1 cellular context compared by ENCODE assay signal in the genomic region with DNA sequence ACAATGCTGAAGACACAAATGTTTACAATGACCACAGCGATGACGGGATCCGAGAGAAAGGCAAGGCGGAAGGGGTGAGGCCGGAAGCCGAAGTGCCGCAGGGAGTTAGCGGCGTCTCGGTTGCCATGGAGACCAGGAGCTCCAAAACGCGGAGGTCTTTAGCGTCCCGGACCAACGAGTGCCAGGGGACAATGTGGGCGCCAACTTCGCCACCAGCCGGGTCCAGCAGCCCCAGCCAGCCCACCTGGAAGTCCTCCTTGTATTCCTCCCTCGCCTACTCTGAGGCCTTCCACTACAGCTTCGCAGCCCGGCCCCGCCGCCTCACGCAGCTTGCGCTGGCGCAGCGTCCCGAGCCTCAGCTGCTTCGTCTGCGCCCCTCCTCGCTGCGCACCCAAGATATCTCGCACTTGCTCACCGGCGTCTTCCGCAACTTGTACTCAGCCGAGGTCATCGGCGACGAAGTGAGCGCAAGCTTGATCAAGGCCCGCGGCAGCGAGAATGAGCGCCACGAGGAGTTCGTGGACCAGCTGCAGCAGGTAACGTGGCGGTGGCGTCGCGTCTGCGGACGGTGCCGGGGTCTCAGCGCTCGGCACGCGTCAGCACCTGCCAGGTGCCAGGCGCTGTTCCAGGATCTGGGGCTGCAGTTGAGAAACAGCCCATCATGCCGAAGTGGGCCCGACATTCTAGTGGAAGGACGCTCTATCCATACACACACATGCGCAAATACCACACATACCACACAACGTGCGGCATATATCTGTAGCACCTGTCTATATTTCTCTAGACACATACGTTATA.
TF ChIP-seq lines count a peak whose summit lies in the region.

A gene with protein sequence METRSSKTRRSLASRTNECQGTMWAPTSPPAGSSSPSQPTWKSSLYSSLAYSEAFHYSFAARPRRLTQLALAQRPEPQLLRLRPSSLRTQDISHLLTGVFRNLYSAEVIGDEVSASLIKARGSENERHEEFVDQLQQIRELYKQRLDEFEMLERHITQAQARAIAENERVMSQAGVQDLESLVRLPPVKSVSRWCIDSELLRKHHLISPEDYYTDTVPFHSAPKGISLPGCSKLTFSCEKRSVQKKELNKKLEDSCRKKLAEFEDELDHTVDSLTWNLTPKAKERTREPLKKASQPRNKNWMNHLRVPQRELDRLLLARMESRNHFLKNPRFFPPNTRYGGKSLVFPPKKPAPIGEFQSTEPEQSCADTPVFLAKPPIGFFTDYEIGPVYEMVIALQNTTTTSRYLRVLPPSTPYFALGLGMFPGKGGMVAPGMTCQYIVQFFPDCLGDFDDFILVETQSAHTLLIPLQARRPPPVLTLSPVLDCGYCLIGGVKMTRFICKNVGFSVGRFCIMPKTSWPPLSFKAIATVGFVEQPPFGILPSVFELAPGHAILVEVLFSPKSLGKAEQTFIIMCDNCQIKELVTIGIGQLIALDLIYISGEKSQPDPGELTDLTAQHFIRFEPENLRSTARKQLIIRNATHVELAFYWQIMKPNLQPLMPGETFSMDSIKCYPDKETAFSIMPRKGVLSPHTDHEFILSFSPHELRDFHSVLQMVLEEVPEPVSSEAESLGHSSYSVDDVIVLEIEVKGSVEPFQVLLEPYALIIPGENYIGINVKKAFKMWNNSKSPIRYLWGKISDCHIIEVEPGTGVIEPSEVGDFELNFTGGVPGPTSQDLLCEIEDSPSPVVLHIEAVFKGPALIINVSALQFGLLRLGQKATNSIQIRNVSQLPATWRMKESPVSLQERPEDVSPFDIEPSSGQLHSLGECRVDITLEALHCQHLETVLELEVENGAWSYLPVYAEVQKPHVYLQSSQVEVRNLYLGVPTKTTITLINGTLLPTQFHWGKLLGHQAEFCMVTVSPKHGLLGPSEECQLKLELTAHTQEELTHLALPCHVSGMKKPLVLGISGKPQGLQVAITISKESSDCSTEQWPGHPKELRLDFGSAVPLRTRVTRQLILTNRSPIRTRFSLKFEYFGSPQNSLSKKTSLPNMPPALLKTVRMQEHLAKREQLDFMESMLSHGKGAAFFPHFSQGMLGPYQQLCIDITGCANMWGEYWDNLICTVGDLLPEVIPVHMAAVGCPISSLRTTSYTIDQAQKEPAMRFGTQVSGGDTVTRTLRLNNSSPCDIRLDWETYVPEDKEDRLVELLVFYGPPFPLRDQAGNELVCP (N-terminal part only) (plus strand): TSS at position 108 of the 798 bp plus-strand sequence. CDS start 18 bp downstream, at position 126.

TF ChIP-seq in K562, 482 proteins besides CTCF, POLR2A, EP300 and RAD21 (continued from another document and continues in another):
- TF ChIP-seq, protein P1, sequence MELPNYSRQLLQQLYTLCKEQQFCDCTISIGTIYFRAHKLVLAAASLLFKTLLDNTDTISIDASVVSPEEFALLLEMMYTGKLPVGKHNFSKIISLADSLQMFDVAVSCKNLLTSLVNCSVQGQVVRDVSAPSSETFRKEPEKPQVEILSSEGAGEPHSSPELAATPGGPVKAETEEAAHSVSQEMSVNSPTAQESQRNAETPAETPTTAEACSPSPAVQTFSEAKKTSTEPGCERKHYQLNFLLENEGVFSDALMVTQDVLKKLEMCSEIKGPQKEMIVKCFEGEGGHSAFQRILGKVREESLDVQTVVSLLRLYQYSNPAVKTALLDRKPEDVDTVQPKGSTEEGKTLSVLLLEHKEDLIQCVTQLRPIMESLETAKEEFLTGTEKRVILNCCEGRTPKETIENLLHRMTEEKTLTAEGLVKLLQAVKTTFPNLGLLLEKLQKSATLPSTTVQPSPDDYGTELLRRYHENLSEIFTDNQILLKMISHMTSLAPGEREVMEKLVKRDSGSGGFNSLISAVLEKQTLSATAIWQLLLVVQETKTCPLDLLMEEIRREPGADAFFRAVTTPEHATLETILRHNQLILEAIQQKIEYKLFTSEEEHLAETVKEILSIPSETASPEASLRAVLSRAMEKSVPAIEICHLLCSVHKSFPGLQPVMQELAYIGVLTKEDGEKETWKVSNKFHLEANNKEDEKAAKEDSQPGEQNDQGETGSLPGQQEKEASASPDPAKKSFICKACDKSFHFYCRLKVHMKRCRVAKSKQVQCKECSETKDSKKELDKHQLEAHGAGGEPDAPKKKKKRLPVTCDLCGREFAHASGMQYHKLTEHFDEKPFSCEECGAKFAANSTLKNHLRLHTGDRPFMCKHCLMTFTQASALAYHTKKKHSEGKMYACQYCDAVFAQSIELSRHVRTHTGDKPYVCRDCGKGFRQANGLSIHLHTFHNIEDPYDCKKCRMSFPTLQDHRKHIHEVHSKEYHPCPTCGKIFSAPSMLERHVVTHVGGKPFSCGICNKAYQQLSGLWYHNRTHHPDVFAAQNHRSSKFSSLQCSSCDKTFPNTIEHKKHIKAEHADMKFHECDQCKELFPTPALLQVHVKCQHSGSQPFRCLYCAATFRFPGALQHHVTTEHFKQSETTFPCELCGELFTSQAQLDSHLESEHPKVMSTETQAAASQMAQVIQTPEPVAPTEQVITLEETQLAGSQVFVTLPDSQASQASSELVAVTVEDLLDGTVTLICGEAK (IDR thresholded peaks at IDR 0.05): peak; percentile 44; the same call in 1 of the 2 replicates
- TF ChIP-seq, protein P1 (CRISPR knock-in tag; IDR thresholded peaks at IDR 0.05): no peak
- TF ChIP-seq, protein P2, sequence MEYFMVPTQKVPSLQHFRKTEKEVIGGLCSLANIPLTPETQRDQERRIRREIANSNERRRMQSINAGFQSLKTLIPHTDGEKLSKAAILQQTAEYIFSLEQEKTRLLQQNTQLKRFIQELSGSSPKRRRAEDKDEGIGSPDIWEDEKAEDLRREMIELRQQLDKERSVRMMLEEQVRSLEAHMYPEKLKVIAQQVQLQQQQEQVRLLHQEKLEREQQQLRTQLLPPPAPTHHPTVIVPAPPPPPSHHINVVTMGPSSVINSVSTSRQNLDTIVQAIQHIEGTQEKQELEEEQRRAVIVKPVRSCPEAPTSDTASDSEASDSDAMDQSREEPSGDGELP (CRISPR knock-in tag; IDR thresholded peaks at IDR 0.05; ENCODE audit: borderline replicate concordance): peak; percentile 21; the same call in 1 of the 2 replicates
- TF ChIP-seq PML (IDR thresholded peaks at IDR 0.05; ENCODE audit: low read length) (no peak), NFIX (CRISPR knock-in tag; IDR thresholded peaks at IDR 0.05; ENCODE audit: low read depth) (no peak), GTF2F1 (IDR thresholded peaks at IDR 0.05; ENCODE audit: low read depth, low read length) (no peak), ZNF785 (CRISPR knock-in tag; IDR thresholded peaks at IDR 0.05) (no peak), MYNN (IDR thresholded peaks at IDR 0.05) (no peak), MYNN (CRISPR knock-in tag; IDR thresholded peaks at IDR 0.05) (no peak), COPS2 (conservative IDR thresholded peaks at IDR 0.05) (no peak), HDAC8 (tag; IDR thresholded peaks at IDR 0.05) (no peak), CCNT2 (IDR thresholded peaks at IDR 0.05; ENCODE audit: borderline replicate concordance, extremely low read depth, insufficient read length, low read depth, low read length) (no peak), ERF (CRISPR knock-in tag; IDR thresholded peaks at IDR 0.05) (no peak), GABPA (tag; conservative IDR thresholded peaks at IDR 0.05; ENCODE audit: low read depth) (peak; percentile 77), NFRKB (IDR thresholded peaks at IDR 0.05; ENCODE audit: low read depth) (no peak), PHF8 (IDR thresholded peaks at IDR 0.05; ENCODE audit: borderline replicate concordance, low read length) (no peak)
- TF ChIP-seq, protein P3, sequence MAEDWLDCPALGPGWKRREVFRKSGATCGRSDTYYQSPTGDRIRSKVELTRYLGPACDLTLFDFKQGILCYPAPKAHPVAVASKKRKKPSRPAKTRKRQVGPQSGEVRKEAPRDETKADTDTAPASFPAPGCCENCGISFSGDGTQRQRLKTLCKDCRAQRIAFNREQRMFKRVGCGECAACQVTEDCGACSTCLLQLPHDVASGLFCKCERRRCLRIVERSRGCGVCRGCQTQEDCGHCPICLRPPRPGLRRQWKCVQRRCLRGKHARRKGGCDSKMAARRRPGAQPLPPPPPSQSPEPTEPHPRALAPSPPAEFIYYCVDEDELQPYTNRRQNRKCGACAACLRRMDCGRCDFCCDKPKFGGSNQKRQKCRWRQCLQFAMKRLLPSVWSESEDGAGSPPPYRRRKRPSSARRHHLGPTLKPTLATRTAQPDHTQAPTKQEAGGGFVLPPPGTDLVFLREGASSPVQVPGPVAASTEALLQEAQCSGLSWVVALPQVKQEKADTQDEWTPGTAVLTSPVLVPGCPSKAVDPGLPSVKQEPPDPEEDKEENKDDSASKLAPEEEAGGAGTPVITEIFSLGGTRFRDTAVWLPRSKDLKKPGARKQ (CRISPR knock-in tag; IDR thresholded peaks at IDR 0.05): no peak
- TF ChIP-seq, protein P4, sequence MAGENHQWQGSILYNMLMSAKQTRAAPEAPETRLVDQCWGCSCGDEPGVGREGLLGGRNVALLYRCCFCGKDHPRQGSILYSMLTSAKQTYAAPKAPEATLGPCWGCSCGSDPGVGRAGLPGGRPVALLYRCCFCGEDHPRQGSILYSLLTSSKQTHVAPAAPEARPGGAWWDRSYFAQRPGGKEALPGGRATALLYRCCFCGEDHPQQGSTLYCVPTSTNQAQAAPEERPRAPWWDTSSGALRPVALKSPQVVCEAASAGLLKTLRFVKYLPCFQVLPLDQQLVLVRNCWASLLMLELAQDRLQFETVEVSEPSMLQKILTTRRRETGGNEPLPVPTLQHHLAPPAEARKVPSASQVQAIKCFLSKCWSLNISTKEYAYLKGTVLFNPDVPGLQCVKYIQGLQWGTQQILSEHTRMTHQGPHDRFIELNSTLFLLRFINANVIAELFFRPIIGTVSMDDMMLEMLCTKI (IDR thresholded peaks at IDR 0.05; ENCODE audit: partially characterized antibody): no peak
- TF ChIP-seq, protein P5, sequence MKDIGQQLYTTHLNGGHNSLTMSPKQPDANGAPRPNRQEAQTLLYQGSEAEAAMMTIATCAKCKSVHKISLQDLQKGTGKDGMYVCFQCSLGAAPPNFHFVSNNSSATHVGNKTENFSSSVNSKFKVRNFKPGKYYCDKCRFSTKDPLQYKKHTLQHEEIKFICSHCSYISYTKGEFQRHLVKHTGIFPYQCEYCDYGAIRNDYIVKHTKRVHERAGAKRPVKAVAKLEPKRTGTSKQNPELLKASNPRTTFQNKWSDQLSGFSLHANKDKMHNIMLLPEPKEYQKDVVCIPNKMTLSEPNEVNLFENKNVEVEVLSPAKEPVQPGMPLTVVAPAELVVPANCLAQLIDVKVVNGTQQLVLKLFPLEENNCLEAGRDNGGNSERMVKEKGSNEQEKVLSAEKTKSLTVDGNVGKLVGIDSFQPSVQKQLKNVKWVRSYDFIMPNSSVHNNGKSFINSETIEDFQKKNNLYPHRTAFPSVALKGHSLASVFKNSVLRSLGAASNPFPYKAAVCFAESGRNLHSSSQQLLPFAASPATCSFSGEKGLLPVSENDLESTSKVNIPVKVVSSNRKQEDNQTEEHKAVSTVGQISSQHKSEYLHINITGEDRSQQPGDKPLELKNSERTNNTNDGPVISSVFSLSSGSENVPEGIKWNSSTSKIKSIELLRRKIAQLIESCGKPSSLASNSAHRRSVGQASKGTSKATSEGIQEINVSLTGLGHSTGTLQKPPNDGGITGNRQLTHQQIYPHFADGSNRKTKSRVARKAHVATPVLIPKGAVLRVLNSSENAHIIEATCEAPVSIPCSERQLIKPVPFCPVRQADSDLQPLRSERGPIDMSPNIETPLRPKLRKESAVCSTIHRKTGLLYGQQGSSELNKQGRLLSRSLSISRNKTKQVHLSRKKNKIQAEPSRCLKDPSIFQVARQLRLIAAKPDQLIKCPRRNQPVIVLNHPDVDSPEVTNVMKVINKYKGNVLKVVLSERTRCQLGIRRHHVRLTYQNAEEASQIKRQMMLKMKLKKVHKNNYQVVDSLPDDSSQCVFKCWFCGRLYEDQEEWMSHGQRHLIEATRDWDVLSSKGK (CRISPR knock-in tag; IDR thresholded peaks at IDR 0.05): no peak
- TF ChIP-seq, protein P6, sequence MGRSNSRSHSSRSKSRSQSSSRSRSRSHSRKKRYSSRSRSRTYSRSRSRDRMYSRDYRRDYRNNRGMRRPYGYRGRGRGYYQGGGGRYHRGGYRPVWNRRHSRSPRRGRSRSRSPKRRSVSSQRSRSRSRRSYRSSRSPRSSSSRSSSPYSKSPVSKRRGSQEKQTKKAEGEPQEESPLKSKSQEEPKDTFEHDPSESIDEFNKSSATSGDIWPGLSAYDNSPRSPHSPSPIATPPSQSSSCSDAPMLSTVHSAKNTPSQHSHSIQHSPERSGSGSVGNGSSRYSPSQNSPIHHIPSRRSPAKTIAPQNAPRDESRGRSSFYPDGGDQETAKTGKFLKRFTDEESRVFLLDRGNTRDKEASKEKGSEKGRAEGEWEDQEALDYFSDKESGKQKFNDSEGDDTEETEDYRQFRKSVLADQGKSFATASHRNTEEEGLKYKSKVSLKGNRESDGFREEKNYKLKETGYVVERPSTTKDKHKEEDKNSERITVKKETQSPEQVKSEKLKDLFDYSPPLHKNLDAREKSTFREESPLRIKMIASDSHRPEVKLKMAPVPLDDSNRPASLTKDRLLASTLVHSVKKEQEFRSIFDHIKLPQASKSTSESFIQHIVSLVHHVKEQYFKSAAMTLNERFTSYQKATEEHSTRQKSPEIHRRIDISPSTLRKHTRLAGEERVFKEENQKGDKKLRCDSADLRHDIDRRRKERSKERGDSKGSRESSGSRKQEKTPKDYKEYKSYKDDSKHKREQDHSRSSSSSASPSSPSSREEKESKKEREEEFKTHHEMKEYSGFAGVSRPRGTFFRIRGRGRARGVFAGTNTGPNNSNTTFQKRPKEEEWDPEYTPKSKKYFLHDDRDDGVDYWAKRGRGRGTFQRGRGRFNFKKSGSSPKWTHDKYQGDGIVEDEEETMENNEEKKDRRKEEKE (IDR thresholded peaks at IDR 0.05; ENCODE audit: borderline replicate concordance in 1 of 2, control insufficient read depth in 1 of 2, low read depth in 2 of 2, low read length in 1 of 2): no peak
- TF ChIP-seq, protein P7, sequence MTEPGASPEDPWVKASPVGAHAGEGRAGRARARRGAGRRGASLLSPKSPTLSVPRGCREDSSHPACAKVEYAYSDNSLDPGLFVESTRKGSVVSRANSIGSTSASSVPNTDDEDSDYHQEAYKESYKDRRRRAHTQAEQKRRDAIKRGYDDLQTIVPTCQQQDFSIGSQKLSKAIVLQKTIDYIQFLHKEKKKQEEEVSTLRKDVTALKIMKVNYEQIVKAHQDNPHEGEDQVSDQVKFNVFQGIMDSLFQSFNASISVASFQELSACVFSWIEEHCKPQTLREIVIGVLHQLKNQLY (CRISPR knock-in tag; conservative IDR thresholded peaks at IDR 0.05): no peak
